In the genomic region with DNA sequence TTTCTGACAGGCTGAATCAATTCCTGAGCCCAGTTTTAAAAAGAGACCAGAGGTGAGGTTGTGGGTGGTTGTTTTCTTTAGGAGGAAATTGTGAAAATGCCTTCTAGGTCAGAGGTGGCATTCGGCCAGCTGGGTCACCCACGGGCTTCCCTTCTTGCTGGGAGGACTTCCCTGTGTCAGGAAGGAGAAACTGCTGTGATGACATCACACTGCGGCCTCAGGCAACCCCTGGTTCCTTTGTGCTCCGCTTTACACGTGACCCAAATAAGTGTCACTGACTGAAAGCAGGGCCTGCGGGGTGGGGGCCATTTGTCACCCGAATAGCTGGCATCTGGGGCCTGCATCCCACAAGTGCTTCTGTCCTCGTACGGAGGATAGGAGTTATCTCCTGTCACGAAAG, we compare ENCODE assay signal across 8 cellular contexts. TPM values are rescaled to one million over a fixed set of nuclear protein-coding genes. Genes with fewer than 3 reads are reported as not detected.
DNase-seq lines count a peak whose midpoint lies in the region; ATAC-seq and TF ChIP-seq lines count a peak whose summit lies in the region.
"Had no signal": no experiment of that assay in that cellular context is flagged by ENCODE, and none has a peak within 500 bp of the region (broad histone marks: within the 10 kb centered on the region; RNA-seq: fewer than 3 reads in every experiment).

No MANE protein-coding gene starts in this region.

- WGBS in tibial nerve, 2 donors: 20 to 21% methylated on average over 9 to 10 of the region's 10 CpGs

- DNase-seq in MV-4-11 (lab: John Stamatoyannopoulos, UW) (peak; percentile 91), breast epithelium (ENCODE audit: low spot score in 2 of 2) (peak; percentile 77 to 95), left lobe of liver (ENCODE audit: low spot score) (peak; percentile 77), tibial nerve (ENCODE audit: low spot score in 2 of 2) (peak; percentile 54 to 75), NCI-H146 treated with DMSO at 0.1 percent for 48 hours (lab: John Stamatoyannopoulos, UW; ENCODE audit: unreplicated experiment) (no peak)
- DNase-seq in stimulated activated CD8-positive, alpha-beta memory T cell treated with anti-CD3 and anti-CD28 coated beads, Interleukin-4, amount 100 ng/mL, for 48 hours: no peak
- DNase-seq: activated CD4-positive, CD25-positive, alpha-beta regulatory T cell treated with anti-CD3 and anti-CD28 coated beads, Interleukin-2, amount 50 U/mL, for 72 hours had no signal

- intact Hi-C loops in breast epithelium (cut with DNase I; ENCODE audit: low total_unique reads): no loop called here

- H3K36me3 ChIP-seq in breast epithelium: no peaks in the 10 kb centered on the region
- no peaks in the 10 kb centered on the region for H3K36me3 ChIP-seq in tibial nerve

- H3K27ac ChIP-seq in breast epithelium (peak overlapping the region; percentile 83 to 88), tibial nerve (peak overlapping the region in 1 of 4 donors; percentile 20)

- H3K27me3 ChIP-seq in breast epithelium: no peaks in the 10 kb centered on the region
- no peaks in the 10 kb centered on the region for H3K27me3 ChIP-seq in tibial nerve

- TF ChIP-seq EP300 in tibial nerve (IDR thresholded peaks at IDR 0.05): peak; percentile 33 to 73

- H3K4me1 ChIP-seq in breast epithelium (peaks cover 8 to 15% of the 10 kb centered on the region in 2 donors), tibial nerve (peaks cover 0 to 12% (median 6%) of the 10 kb centered on the region in 4 donors)

- H3K9me3 ChIP-seq in breast epithelium (no peaks in the 10 kb centered on the region), tibial nerve (no peaks in the 10 kb centered on the region)

- TF ChIP-seq CTCF in breast epithelium (IDR thresholded peaks at IDR 0.05) (no peak), tibial nerve (IDR thresholded peaks at IDR 0.05) (no peak)

- ATAC-seq in left lobe of liver (peak; percentile 83), GM19467 (IDR thresholded peaks at IDR 0.05; ENCODE audit: unreplicated experiment) (no peak)

- no peak for TF ChIP-seq POLR2A in breast epithelium (IDR thresholded peaks at IDR 0.05)
- no peak for TF ChIP-seq POLR2A in tibial nerve (IDR thresholded peaks at IDR 0.05)

- H3K4me3 ChIP-seq in breast epithelium: peak overlapping the region in 1 of 3 donors; percentile 10
- no peak overlapping the region for H3K4me3 ChIP-seq in tibial nerve

RNA-seq across cellular contexts. Expression of a gene that starts 39.7 kb away (rescaled TPM):
- total RNA-seq in breast epithelium (not detected), left lobe of liver (not detected), tibial nerve (not detected)

RNA-seq across cellular contexts. Expression of a gene that starts 43.3 kb away (rescaled TPM):
- total RNA-seq in breast epithelium (1 to 10 TPM in 2 of 3 donors, under 1 TPM in 1; 0.32 to 4.2 (median 3.6) TPM), left lobe of liver (0.48 TPM), tibial nerve (1 to 10 TPM in 1 of 4 donors, under 1 TPM in 2, not detected in 1; 0.44 to 1.5 (median 0.63) TPM)

Comparison
In these comparisons a context has a peak if more than half of its experiments do, and no peak if none do; other contexts are left out.
1. DNase-seq: peak in MV-4-11 (single experiment), breast epithelium (2 of 2), left lobe of liver (single experiment) and tibial nerve (2 of 2); none in stimulated activated CD8-positive, alpha-beta memory T cell treated with anti-CD3 and anti-CD28 coated beads, Interleukin-4, amount 100 ng/mL, for 48 hours (single experiment) and NCI-H146 treated with DMSO at 0.1 percent for 48 hours (single experiment).